25 cellular contexts compared by ENCODE assay signal in the genomic region with DNA sequence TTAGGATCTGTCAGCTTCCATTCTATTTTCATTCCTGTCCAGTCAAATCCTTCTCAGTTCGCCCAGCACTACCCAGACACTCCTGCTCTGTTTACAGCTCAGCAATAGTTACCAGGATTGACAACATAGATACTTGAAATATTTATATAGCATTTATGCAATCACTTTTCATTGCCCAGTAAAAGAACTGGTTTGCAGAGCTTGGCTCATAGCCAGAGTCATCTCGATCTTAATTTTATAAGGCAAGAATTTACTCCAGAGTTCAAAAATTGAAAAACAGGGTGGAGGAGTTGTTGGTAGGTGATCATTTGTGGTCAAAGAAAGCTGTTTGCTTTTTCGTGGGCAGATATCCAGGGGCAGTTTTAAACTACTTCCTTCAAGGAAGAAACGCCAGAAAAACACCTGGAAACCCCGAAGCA. TPM values are rescaled to one million over a fixed set of nuclear protein-coding genes. Genes with fewer than 3 reads are reported as not detected.
DNase-seq lines count a peak whose midpoint lies in the region; ATAC-seq and TF ChIP-seq lines count a peak whose summit lies in the region.
"Had no signal": no experiment of that assay in that cellular context is flagged by ENCODE, and none has a peak within 500 bp of the region (broad histone marks: within the 10 kb centered on the region; RNA-seq: fewer than 3 reads in every experiment).

No MANE protein-coding gene starts in this region.

- no peaks in the 10 kb centered on the region for H3K4me1 Mint-ChIP-seq in activated CD4-positive, alpha-beta T cell treated with anti-CD3 and anti-CD28 coated beads, Interleukin-2, amount 10 ng/mL, durations not matched to agents 24 days and 14 days
- H3K4me1 Mint-ChIP-seq: activated naive CD4-positive, alpha-beta T cell treated with anti-CD3 and anti-CD28 coated beads, Interleukin-2, amount 10 ng/mL, durations not matched to agents 7 days and 5 days; CD4-positive, CD25-positive, alpha-beta regulatory T cell had no signal

- H3K27ac ChIP-seq in VCaP: peak overlapping the region; percentile 41
- H3K27ac ChIP-seq in effector memory CD4-positive, alpha-beta T cell (ENCODE audit: insufficient read depth, low read length, poor library complexity, severe bottlenecking): no peak overlapping the region
- H3K27ac ChIP-seq: heart right ventricle, KMS-11, thoracic aorta had no signal

- no peaks in the 10 kb centered on the region for H3K36me3 Mint-ChIP-seq in activated CD4-positive, alpha-beta T cell treated with anti-CD3 and anti-CD28 coated beads, Interleukin-2, amount 10 ng/mL, durations not matched to agents 24 days and 14 days (ENCODE audit: low read depth)
- H3K36me3 Mint-ChIP-seq: activated naive CD4-positive, alpha-beta T cell treated with anti-CD3 and anti-CD28 coated beads, Interleukin-2, amount 10 ng/mL, durations not matched to agents 7 days and 5 days; CD4-positive, CD25-positive, alpha-beta regulatory T cell had no signal

- H3K27me3 Mint-ChIP-seq in activated CD4-positive, alpha-beta T cell treated with anti-CD3 and anti-CD28 coated beads, Interleukin-2, amount 10 ng/mL, durations not matched to agents 24 days and 14 days: peaks cover 11% of the 10 kb centered on the region

- H3K27ac Mint-ChIP-seq in activated CD4-positive, alpha-beta T cell treated with anti-CD3 and anti-CD28 coated beads, Interleukin-2, amount 10 ng/mL, durations not matched to agents 24 days and 14 days: no peak overlapping the region
- H3K27ac Mint-ChIP-seq: activated naive CD4-positive, alpha-beta T cell treated with anti-CD3 and anti-CD28 coated beads, Interleukin-2, amount 10 ng/mL, durations not matched to agents 7 days and 5 days; activated T-cell treated with anti-CD3 and anti-CD28 coated beads, Interleukin-2, amount 50 U/mL, for 72 hours; CD4-positive, CD25-positive, alpha-beta regulatory T cell had no signal

- no peaks in the 10 kb centered on the region for H3K4me1 ChIP-seq in effector memory CD4-positive, alpha-beta T cell (ENCODE audit: control insufficient read depth, insufficient read depth, low read length, poor library complexity, severe bottlenecking)
- H3K4me1 ChIP-seq: heart right ventricle had no signal

- TF ChIP-seq CTCF in LNCaP clone FGC (IDR thresholded peaks at IDR 0.05; ENCODE audit: control insufficient read depth, extremely low read depth, insufficient read depth) (no peak), VCaP (conservative IDR thresholded peaks at IDR 0.05) (no peak)

- DNase-seq in DMS153 treated with DMSO at 0.1 percent for 48 hours (lab: John Stamatoyannopoulos, UW; ENCODE audit: unreplicated experiment) (peak; percentile 47), LNCaP clone FGC (ENCODE audit: low read depth) (peak; percentile 82), myocyte (ENCODE audit: low read depth) (peak; percentile 5)
- no peak for DNase-seq in effector memory CD4-positive, alpha-beta T cell
- DNase-seq in activated CD4-positive, alpha-beta T cell treated with anti-CD3 and anti-CD28 coated beads, Interleukin-2, amount 10 ng/mL, durations not matched to agents 24 days and 14 days: no peak
- DNase-seq in stimulated activated CD4-positive, alpha-beta T cell treated with anti-CD3 and anti-CD28 coated beads, Interleukin-15, amount 100 ng/mL, for 24 hours: no peak
- DNase-seq: activated naive CD4-positive, alpha-beta T cell treated with anti-CD3 and anti-CD28 coated beads, Interleukin-2, amount 10 ng/mL, durations not matched to agents 7 days and 5 days; activated T-cell treated with anti-CD3 and anti-CD28 coated beads, Interleukin-2, amount 50 U/mL, for 72 hours; CD4-positive, CD25-positive, alpha-beta regulatory T cell; heart right ventricle; left ventricle myocardium superior; NCI-H2171 treated with DMSO at 0.1 percent for 48 hours; NCI-H526 treated with DMSO at 0.1 percent for 48 hours; SHP77; stimulated activated CD4-positive, alpha-beta T cell treated with anti-CD3 and anti-CD28 coated beads, Interleukin-4, amount 100 ng/mL, for 24 hours; stimulated activated naive CD4-positive, alpha-beta T cell treated with Interleukin-2 at 50 U/mL for 16 hours; T-helper 1 cell had no signal

- H3K4me3 ChIP-seq in LNCaP clone FGC (ENCODE audit: low read depth, low read length): no peak overlapping the region
- no peak overlapping the region for H3K4me3 ChIP-seq in effector memory CD4-positive, alpha-beta T cell (ENCODE audit: insufficient read depth, low read depth, low read length, poor library complexity, severe bottlenecking)
- H3K4me3 ChIP-seq: heart right ventricle, smooth muscle cell, thoracic aorta had no signal

- ATAC-seq in HG03571 (IDR thresholded peaks at IDR 0.05; ENCODE audit: unreplicated experiment): no peak
- ATAC-seq: activated T-cell treated with anti-CD3 and anti-CD28 coated beads, Interleukin-2, amount 50 U/mL, for 72 hours; heart right ventricle; left ventricle myocardium superior had no signal

- no peaks in the 10 kb centered on the region for H3K36me3 ChIP-seq in effector memory CD4-positive, alpha-beta T cell (ENCODE audit: control insufficient read depth, insufficient read depth, low read length)
- H3K36me3 ChIP-seq: heart right ventricle, thoracic aorta had no signal

- intact Hi-C loops in activated CD4-positive, alpha-beta T cell treated with anti-CD3 and anti-CD28 coated beads, Interleukin-2, amount 10 ng/mL, durations not matched to agents 24 days and 14 days (cut with micrococcal nuclease): no loop called here

- no peaks in the 10 kb centered on the region for H3K9me3 Mint-ChIP-seq in activated CD4-positive, alpha-beta T cell treated with anti-CD3 and anti-CD28 coated beads, Interleukin-2, amount 10 ng/mL, durations not matched to agents 24 days and 14 days
- H3K9me3 Mint-ChIP-seq: activated naive CD4-positive, alpha-beta T cell treated with anti-CD3 and anti-CD28 coated beads, Interleukin-2, amount 10 ng/mL, durations not matched to agents 7 days and 5 days; activated T-cell treated with anti-CD3 and anti-CD28 coated beads, Interleukin-2, amount 50 U/mL, for 72 hours; CD4-positive, CD25-positive, alpha-beta regulatory T cell had no signal

- H3K9me3 ChIP-seq in effector memory CD4-positive, alpha-beta T cell (ENCODE audit: control insufficient read depth, low read length): no peaks in the 10 kb centered on the region
- H3K9me3 ChIP-seq: heart right ventricle, thoracic aorta had no signal

- no peaks in the 10 kb centered on the region for H3K27me3 ChIP-seq in effector memory CD4-positive, alpha-beta T cell (replicated peaks; ENCODE audit: control insufficient read depth, insufficient read depth, low read length, poor library complexity, severe bottlenecking)

- H3K4me3 Mint-ChIP-seq in activated CD4-positive, alpha-beta T cell treated with anti-CD3 and anti-CD28 coated beads, Interleukin-2, amount 10 ng/mL, durations not matched to agents 24 days and 14 days: no peak overlapping the region
- H3K4me3 Mint-ChIP-seq: activated naive CD4-positive, alpha-beta T cell treated with anti-CD3 and anti-CD28 coated beads, Interleukin-2, amount 10 ng/mL, durations not matched to agents 7 days and 5 days; activated T-cell treated with anti-CD3 and anti-CD28 coated beads, Interleukin-2, amount 50 U/mL, for 72 hours; CD4-positive, CD25-positive, alpha-beta regulatory T cell had no signal

RNA-seq across cellular contexts. Expression of gene BMP3, which starts 9.0 kb away (rescaled TPM):
- total RNA-seq in myocyte: 0.05 and 0.08 TPM in 2 replicates
- polyA plus RNA-seq in myocyte (2012): 0.01 TPM
- not detected in 2 replicates for total RNA-seq in activated CD4-positive, alpha-beta T cell treated with anti-CD3 and anti-CD28 coated beads, Interleukin-2, amount 10 ng/mL, durations not matched to agents 24 days and 14 days
- total RNA-seq: activated T-cell treated with anti-CD3 and anti-CD28 coated beads, Interleukin-2, amount 50 U/mL, for 72 hours; cardiac septum; CD4-positive, CD25-positive, alpha-beta regulatory T cell; dermis microvascular lymphatic vessel endothelial cell; fibroblast of villous mesenchyme; left ventricle myocardium superior; smooth muscle cell had no signal
- polyA plus RNA-seq: CD4-positive, CD25-positive, alpha-beta regulatory T cell; heart right ventricle; smooth muscle cell had no signal

Comparison
In these comparisons a context has a peak if more than half of its experiments do, and no peak if none do; other contexts are left out.
1. DNase-seq: peak in DMS153 treated with DMSO at 0.1 percent for 48 hours (single experiment), LNCaP clone FGC (single experiment) and myocyte (single experiment); none in effector memory CD4-positive, alpha-beta T cell (0 of 3), activated CD4-positive, alpha-beta T cell treated with anti-CD3 and anti-CD28 coated beads, Interleukin-2, amount 10 ng/mL, durations not matched to agents 24 days and 14 days (single experiment) and stimulated activated CD4-positive, alpha-beta T cell treated with anti-CD3 and anti-CD28 coated beads, Interleukin-15, amount 100 ng/mL, for 24 hours (single experiment).